In the genomic region with DNA sequence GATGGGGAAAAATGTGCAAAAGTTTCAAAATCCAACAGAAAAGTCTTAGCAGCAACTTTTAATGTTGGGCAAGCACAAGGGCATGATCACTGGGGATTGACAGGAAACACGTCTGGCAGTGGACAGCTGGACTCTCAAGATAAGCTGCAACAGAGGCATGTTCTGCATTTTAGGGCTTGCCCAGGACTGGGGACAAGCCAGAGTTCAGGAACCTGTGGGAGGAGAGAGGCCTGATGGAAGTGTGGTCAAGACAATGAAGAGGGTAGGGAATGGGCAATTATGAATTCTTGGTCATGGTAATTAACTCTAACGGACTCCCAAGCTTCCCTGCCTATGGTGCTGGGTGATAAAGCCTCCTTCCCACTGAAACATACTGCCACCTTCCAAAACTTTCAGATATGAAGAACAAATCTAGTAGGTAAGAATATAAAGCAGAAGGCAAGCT, we compare ENCODE assay signal across 22 cellular contexts. TPM values are rescaled to one million over a fixed set of nuclear protein-coding genes. Genes with fewer than 3 reads are reported as not detected.
DNase-seq lines count a peak whose midpoint lies in the region; ATAC-seq and TF ChIP-seq lines count a peak whose summit lies in the region.
"Had no signal": no experiment of that assay in that cellular context is flagged by ENCODE, and none has a peak within 500 bp of the region (broad histone marks: within the 10 kb centered on the region; RNA-seq: fewer than 3 reads in every experiment).

No MANE protein-coding gene starts in this region.

- H3K36me3 ChIP-seq in suprapubic skin (no peaks in the 10 kb centered on the region), MG63 (no peaks in the 10 kb centered on the region)

- no peaks in the 10 kb centered on the region for H3K27me3 Mint-ChIP-seq in endothelial cell (ENCODE audit: unreplicated experiment)

- H3K4me3 ChIP-seq in suprapubic skin, result no peak overlapping the region
- no peak overlapping the region for H3K4me3 ChIP-seq in MG63
- H3K4me3 ChIP-seq: body of pancreas had no signal

- H3K9me3 ChIP-seq in suprapubic skin, result no peaks in the 10 kb centered on the region
- H3K9me3 ChIP-seq in MG63, result no peaks in the 10 kb centered on the region
- H3K9me3 ChIP-seq: body of pancreas had no signal

- ATAC-seq in HG03378 (IDR thresholded peaks at IDR 0.05; ENCODE audit: unreplicated experiment), result no peak
- ATAC-seq: activated naive CD8-positive, alpha-beta T cell treated with anti-CD3 and anti-CD28 coated beads, Interleukin-2, amount 50 U/mL, for 24 hours; body of pancreas; effector memory CD8-positive, alpha-beta T cell; HepG2; left lobe of liver; T-cell had no signal

- no peak for TF ChIP-seq POLR2A in suprapubic skin (IDR thresholded peaks at IDR 0.05)

- H3K27ac ChIP-seq in suprapubic skin, result no peak overlapping the region
- H3K27ac ChIP-seq: body of pancreas, C4-2B, parathyroid adenoma had no signal

- peak overlapping the region; percentile 52 for H3K4me3 Mint-ChIP-seq in endothelial cell (ENCODE audit: unreplicated experiment)
- H3K4me3 Mint-ChIP-seq: activated naive CD8-positive, alpha-beta T cell treated with anti-CD3 and anti-CD28 coated beads, Interleukin-2, amount 50 U/mL, for 24 hours; effector memory CD8-positive, alpha-beta T cell; nephron progenitor cell; T-cell had no signal

- H3K36me3 Mint-ChIP-seq in endothelial cell (ENCODE audit: low read depth, unreplicated experiment), result peaks cover 10% of the 10 kb centered on the region
- H3K36me3 Mint-ChIP-seq: T-cell had no signal

- no peaks in the 10 kb centered on the region for H3K27me3 ChIP-seq in suprapubic skin
- no peaks in the 10 kb centered on the region for H3K27me3 ChIP-seq in MG63
- H3K27me3 ChIP-seq: body of pancreas had no signal

- TF ChIP-seq CTCF in endothelial cell (IDR thresholded peaks at IDR 0.05; ENCODE audit: unreplicated experiment) (no peak), suprapubic skin (IDR thresholded peaks at IDR 0.05) (no peak)

- 74% methylated on average over 2 of the region's 2 CpGs for WGBS in suprapubic skin

- DNase-seq in HUDEP-2 (lab: John Stamatoyannopoulos, UW; ENCODE audit: unreplicated experiment in 76 of 76) (peak in 61 of 76 experiments; percentile 1 to 78 (median 29)), RPMI7951 (ENCODE audit: low read depth) (peak; percentile 24), endothelial cell (ENCODE audit: low spot score) (peak; percentile 48), lung microvascular endothelial cell (ENCODE audit: low read depth in 2 of 2) (peak; percentile 46 to 55), suprapubic skin (ENCODE audit: low spot score in 2 of 2) (no peak), MG63 (no peak), hypothalamus (lab: John Stamatoyannopoulos, UW) (no peak)
- DNase-seq: activated CD4-positive, alpha-beta T cell treated with anti-CD3 and anti-CD28 coated beads, Interleukin-2, amount 50 U/mL, for 48 hours; activated effector memory CD4-positive, alpha-beta T cell treated with Interleukin-2 at 50 U/mL for 16 hours; activated naive CD8-positive, alpha-beta T cell treated with anti-CD3 and anti-CD28 coated beads, Interleukin-2, amount 50 U/mL, for 24 hours; effector memory CD8-positive, alpha-beta T cell; glutamatergic neuron; NCI-H146; NCI-H524; nephron progenitor cell; T-cell had no signal

- H3K9me3 Mint-ChIP-seq in endothelial cell (ENCODE audit: unreplicated experiment), result no peaks in the 10 kb centered on the region
- H3K9me3 Mint-ChIP-seq: activated naive CD8-positive, alpha-beta T cell treated with anti-CD3 and anti-CD28 coated beads, Interleukin-2, amount 50 U/mL, for 24 hours; effector memory CD8-positive, alpha-beta T cell; nephron progenitor cell; T-cell had no signal

- peak overlapping the region; percentile 86 for H3K27ac Mint-ChIP-seq in endothelial cell (ENCODE audit: unreplicated experiment)
- H3K27ac Mint-ChIP-seq: activated naive CD8-positive, alpha-beta T cell treated with anti-CD3 and anti-CD28 coated beads, Interleukin-2, amount 50 U/mL, for 24 hours; effector memory CD8-positive, alpha-beta T cell; nephron progenitor cell; T-cell had no signal

- no peaks in the 10 kb centered on the region for H3K4me1 ChIP-seq in suprapubic skin
- H3K4me1 ChIP-seq: parathyroid adenoma had no signal

- H3K4me1 Mint-ChIP-seq in endothelial cell (ENCODE audit: unreplicated experiment), result peaks cover 38% of the 10 kb centered on the region
- H3K4me1 Mint-ChIP-seq: activated naive CD8-positive, alpha-beta T cell treated with anti-CD3 and anti-CD28 coated beads, Interleukin-2, amount 50 U/mL, for 24 hours; T-cell had no signal

- TF ChIP-seq EP300 in suprapubic skin (IDR thresholded peaks at IDR 0.05), result no peak

RNA-seq across cellular contexts. Expression of gene ANXA3, which starts 48.4 kb away (rescaled TPM):
- total RNA-seq in RPMI7951 (2014; rRNA removed; shearing (Covaris generic)), result 7.0 and 9.4 TPM in 2 replicates
- total RNA-seq in endothelial cell (ENCODE audit: unreplicated experiment), result 30.4 TPM
- 23.8 and 49.9 TPM in 2 replicates for total RNA-seq in lung microvascular endothelial cell
- 10 to 100 TPM; 13.8 to 36.7 (median 19.8) TPM for total RNA-seq in suprapubic skin
- total RNA-seq in MG63 (2014; rRNA removed; shearing (Covaris generic); ENCODE audit: low replicate concordance), result 3.0 and 10.8 TPM in 2 replicates

Comparison
In these comparisons a context has a peak if more than half of its experiments do, and no peak if none do; other contexts are left out.
1. DNase-seq: peak in HUDEP-2 (61 of 76), RPMI7951 (single experiment), endothelial cell (single experiment) and lung microvascular endothelial cell (2 of 2); none in suprapubic skin (0 of 2), MG63 (single experiment) and hypothalamus (0 of 51).